10 cellular contexts compared by ENCODE assay signal in the genomic region with DNA sequence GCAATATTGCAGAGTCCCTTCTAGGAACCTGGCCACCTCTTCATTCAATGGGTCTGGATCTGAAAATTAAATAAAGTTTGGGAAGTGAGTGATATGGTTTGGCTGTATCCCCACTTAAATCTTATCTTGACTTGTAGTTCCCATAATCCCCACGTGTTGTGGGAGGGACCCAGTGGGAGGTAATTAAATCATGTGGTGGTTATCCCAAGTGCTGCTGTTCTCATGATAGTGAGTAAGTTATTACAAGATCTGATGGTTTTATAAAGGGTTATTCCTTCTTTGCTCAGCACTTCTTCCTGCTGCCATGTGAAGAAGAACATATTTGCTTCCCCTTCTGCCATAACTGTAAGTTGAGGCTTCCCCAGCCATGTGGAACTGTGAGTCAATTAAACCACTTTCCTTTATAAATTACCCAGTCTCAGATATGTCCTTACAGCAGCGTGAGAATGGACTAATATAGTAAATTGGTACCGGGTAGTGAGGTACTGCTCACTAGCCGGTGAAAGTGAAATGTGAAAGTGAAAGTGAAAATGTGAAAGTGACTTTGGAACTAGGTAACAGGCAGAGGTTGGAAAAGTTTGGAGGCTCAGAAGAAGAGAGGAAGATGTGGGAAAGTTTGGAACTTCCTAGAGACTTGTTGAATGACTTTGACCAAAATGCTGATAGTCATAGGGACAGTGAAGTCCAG. TPM values are rescaled to one million over a fixed set of nuclear protein-coding genes. Genes with fewer than 3 reads are reported as not detected.
DNase-seq lines count a peak whose midpoint lies in the region; ATAC-seq and TF ChIP-seq lines count a peak whose summit lies in the region.
"Not testable (repeated sequence)": the region's sequence is repeated elsewhere in the genome, so short reads cannot be mapped to it uniquely, and the experiment has no call there.
"Had no signal": no experiment of that assay in that cellular context is flagged by ENCODE, and none has a peak within 500 bp of the region (broad histone marks: within the 10 kb centered on the region; RNA-seq: fewer than 3 reads in every experiment).

No MANE protein-coding gene starts in this region.

- not testable (repeated sequence) for H3K27me3 ChIP-seq in BLaER1 treated with 17β-estradiol and CSF1 and Interleukin-3, amounts not matched to agents 10 nM and 100 nM; PC-9 (ENCODE audit: insufficient read depth, low read depth); muscle layer of duodenum (ENCODE audit: low read depth, low read length)

- DNase-seq in PC-9; activated CD8-positive, alpha-beta T cell treated with anti-CD3 and anti-CD28 coated beads, Interleukin-2, amount 10 ng/mL, durations not matched to agents 7 days and 5 days; coronary artery (ENCODE audit: low spot score); left ventricle myocardium superior: not testable (repeated sequence)

- H3K36me3 ChIP-seq in BLaER1 treated with 17β-estradiol and CSF1 and Interleukin-3, amounts not matched to agents 10 nM and 100 nM; PC-9 (ENCODE audit: low read depth); muscle layer of duodenum (ENCODE audit: control insufficient read depth in 1 of 2, insufficient read depth in 2 of 2, low read length in 2 of 2): not testable (repeated sequence)

- H3K9ac ChIP-seq in BLaER1 treated with 17β-estradiol and CSF1 and Interleukin-3, amounts not matched to agents 10 nM and 100 nM, result not testable (repeated sequence)

- POLR2A ChIA-PET in PC-9 (lab: Charles Lee; ENCODE audit: unreplicated experiment); activated CD8-positive, alpha-beta T cell treated with anti-CD3 and anti-CD28 coated beads, Interleukin-2, amount 10 ng/mL, durations not matched to agents 7 days and 5 days (lab: Charles Lee): not testable (repeated sequence)

- peak overlapping the region; percentile 53 for H3K27ac Mint-ChIP-seq in activated CD8-positive, alpha-beta T cell treated with anti-CD3 and anti-CD28 coated beads, Interleukin-2, amount 10 ng/mL, durations not matched to agents 7 days and 5 days
- H3K27ac Mint-ChIP-seq in stimulated activated memory B cell treated with anti-CD40 and anti-IgM and Interleukin-4, amounts not matched to agents 10 μg/mL and 1 μg/mL and 100 μg/mL, for 72 hours, result peak overlapping the region; percentile 33

- H4K20me1 ChIP-seq in BLaER1 treated with 17β-estradiol and CSF1 and Interleukin-3, amounts not matched to agents 10 nM and 100 nM; PC-9 (ENCODE audit: insufficient read depth): not testable (repeated sequence)

- H3K9me3 Mint-ChIP-seq in activated CD8-positive, alpha-beta T cell treated with anti-CD3 and anti-CD28 coated beads, Interleukin-2, amount 10 ng/mL, durations not matched to agents 7 days and 5 days (ENCODE audit: insufficient read depth), result not testable (repeated sequence)
- H3K9me3 Mint-ChIP-seq in stimulated activated memory B cell treated with anti-CD40 and anti-IgM and Interleukin-4, amounts not matched to agents 10 μg/mL and 1 μg/mL and 100 μg/mL, for 72 hours, result peaks cover 14% of the 10 kb centered on the region

- not testable (repeated sequence) for H3K36me3 Mint-ChIP-seq in activated CD8-positive, alpha-beta T cell treated with anti-CD3 and anti-CD28 coated beads, Interleukin-2, amount 10 ng/mL, durations not matched to agents 7 days and 5 days (ENCODE audit: low read depth)
- peaks cover 21% of the 10 kb centered on the region for H3K36me3 Mint-ChIP-seq in stimulated activated memory B cell treated with anti-CD40 and anti-IgM and Interleukin-4, amounts not matched to agents 10 μg/mL and 1 μg/mL and 100 μg/mL, for 72 hours

- CTCF ChIA-PET in PC-9 (lab: Charles Lee), result not testable (repeated sequence)
- CTCF ChIA-PET in activated CD8-positive, alpha-beta T cell treated with anti-CD3 and anti-CD28 coated beads, Interleukin-2, amount 10 ng/mL, durations not matched to agents 7 days and 5 days (lab: Charles Lee), result interaction anchor here (1.7 kb wide), 1 partner anchor 8 kb away, joined by 4 read pairs; no protein-coding TSS in a partner anchor

- H3K4me3 ChIP-seq in BLaER1 treated with 17β-estradiol and CSF1 and Interleukin-3, amounts not matched to agents 10 nM and 100 nM, result peak overlapping the region in 2 of 10 experiments; percentile 11 to 20; a peak in 2 of 20 replicates
- peak overlapping the region; percentile 33; the same call in 1 of the 2 replicates for H3K4me3 ChIP-seq in PC-9
- peak overlapping the region; percentile 64 for H3K4me3 ChIP-seq in coronary artery
- peak overlapping the region; percentile 61 for H3K4me3 ChIP-seq in muscle layer of duodenum (ENCODE audit: low read depth in 1 of 2, low read length in 2 of 2)

- not testable (repeated sequence) for H3K4me1 Mint-ChIP-seq in activated CD8-positive, alpha-beta T cell treated with anti-CD3 and anti-CD28 coated beads, Interleukin-2, amount 10 ng/mL, durations not matched to agents 7 days and 5 days (ENCODE audit: low read depth); stimulated activated memory B cell treated with anti-CD40 and anti-IgM and Interleukin-4, amounts not matched to agents 10 μg/mL and 1 μg/mL and 100 μg/mL, for 72 hours

- not testable (repeated sequence) for H3K27me3 Mint-ChIP-seq in activated CD8-positive, alpha-beta T cell treated with anti-CD3 and anti-CD28 coated beads, Interleukin-2, amount 10 ng/mL, durations not matched to agents 7 days and 5 days (ENCODE audit: low read depth); stimulated activated memory B cell treated with anti-CD40 and anti-IgM and Interleukin-4, amounts not matched to agents 10 μg/mL and 1 μg/mL and 100 μg/mL, for 72 hours

- H3K4me2 ChIP-seq in BLaER1 treated with 17β-estradiol and CSF1 and Interleukin-3, amounts not matched to agents 10 nM and 100 nM, result peak overlapping the region in 8 of 11 experiments; percentile 11 to 38 (median 24); a peak in 8 of 22 replicates
- peak overlapping the region; percentile 62 for H3K4me2 ChIP-seq in PC-9

- ATAC-seq in HG03354 (IDR thresholded peaks at IDR 0.05; ENCODE audit: poor library complexity, severe bottlenecking, unreplicated experiment) (peak; percentile 48), left ventricle myocardium superior (peak; percentile 74)
- peak; percentile 76 for ATAC-seq in activated CD8-positive, alpha-beta T cell treated with anti-CD3 and anti-CD28 coated beads, Interleukin-2, amount 10 ng/mL, durations not matched to agents 7 days and 5 days
- ATAC-seq in stimulated activated memory B cell treated with anti-CD40 and anti-IgM and Interleukin-4, amounts not matched to agents 10 μg/mL and 1 μg/mL and 100 μg/mL, for 72 hours, result not testable (repeated sequence)

- not testable (repeated sequence) for H3K9me2 ChIP-seq in PC-9 (ENCODE audit: insufficient read depth)

- H2AFZ ChIP-seq in PC-9, result peak overlapping the region; percentile 59

- intact Hi-C loops in PC-9 (cut with micrococcal nuclease; ENCODE audit: unreplicated experiment); left ventricle myocardium superior (cut with micrococcal nuclease): not testable (repeated sequence)

- H3K4me3 Mint-ChIP-seq in activated CD8-positive, alpha-beta T cell treated with anti-CD3 and anti-CD28 coated beads, Interleukin-2, amount 10 ng/mL, durations not matched to agents 7 days and 5 days, result peak overlapping the region; percentile 31
- H3K4me3 Mint-ChIP-seq in stimulated activated memory B cell treated with anti-CD40 and anti-IgM and Interleukin-4, amounts not matched to agents 10 μg/mL and 1 μg/mL and 100 μg/mL, for 72 hours, result peak overlapping the region; percentile 59

- BruUV-seq in PC-9 (replicated peaks; lab: Mats Ljungman, UMichigan), result not testable (repeated sequence)

- peaks cover 27 to 35% (median 32%) of the 10 kb centered on the region in 11 experiments for H3K9me3 ChIP-seq in BLaER1 treated with 17β-estradiol and CSF1 and Interleukin-3, amounts not matched to agents 10 nM and 100 nM (replicated peaks in 1 of 11)
- not testable (repeated sequence) for H3K9me3 ChIP-seq in PC-9 (ENCODE audit: insufficient read depth, low read depth); muscle layer of duodenum (ENCODE audit: control insufficient read depth in 1 of 2, low read length in 2 of 2)

- TF ChIP-seq CTCF in PC-9 (conservative IDR thresholded peaks at IDR 0.05); coronary artery (IDR thresholded peaks at IDR 0.05): not testable (repeated sequence)

- H3K79me2 ChIP-seq in PC-9 (ENCODE audit: low read depth), result not testable (repeated sequence)

- H3F3A ChIP-seq in PC-9 (ENCODE audit: insufficient read depth, low read depth), result not testable (repeated sequence)

- not testable (repeated sequence) for H3K4me1 ChIP-seq in BLaER1 treated with 17β-estradiol and CSF1 and Interleukin-3, amounts not matched to agents 10 nM and 100 nM; PC-9 (replicated peaks; ENCODE audit: insufficient read depth); muscle layer of duodenum (ENCODE audit: control insufficient read depth in 1 of 2, insufficient read depth in 2 of 2, low read length in 2 of 2)

- peak overlapping the region in 2 of 11 experiments; percentile 9 to 23; a peak in 1 of 22 replicates for H3K27ac ChIP-seq in BLaER1 treated with 17β-estradiol and CSF1 and Interleukin-3, amounts not matched to agents 10 nM and 100 nM
- H3K27ac ChIP-seq in PC-9; muscle layer of duodenum (ENCODE audit: low read length): not testable (repeated sequence)
- H3K27ac ChIP-seq in coronary artery, result peak overlapping the region; percentile 17 to 35

RNA-seq across cellular contexts. Expression of gene PTTG1IP2, which starts 6.3 kb away (rescaled TPM):
- total RNA-seq in PC-9 (2021) (not detected in 2 replicates), left ventricle myocardium superior (not detected)
- not detected for total RNA-seq in activated CD8-positive, alpha-beta T cell treated with anti-CD3 and anti-CD28 coated beads, Interleukin-2, amount 10 ng/mL, durations not matched to agents 7 days and 5 days
- total RNA-seq: activated naive CD4-positive, alpha-beta T cell treated with anti-CD3 and anti-CD28 coated beads, Interleukin-2, amount 50 U/mL, for 72 hours; H1 had no signal

RNA-seq across cellular contexts. Expression of gene CLDN12, which starts 59.9 kb away (rescaled TPM):
- total RNA-seq in PC-9 (2021) (50.9 and 57.7 TPM in 2 replicates), left ventricle myocardium superior (34.0 TPM)
- total RNA-seq in activated CD8-positive, alpha-beta T cell treated with anti-CD3 and anti-CD28 coated beads, Interleukin-2, amount 10 ng/mL, durations not matched to agents 7 days and 5 days, result 1 to 10 TPM; 1.7 to 2.6 TPM
